24 cellular contexts compared by ENCODE assay signal in the genomic region with DNA sequence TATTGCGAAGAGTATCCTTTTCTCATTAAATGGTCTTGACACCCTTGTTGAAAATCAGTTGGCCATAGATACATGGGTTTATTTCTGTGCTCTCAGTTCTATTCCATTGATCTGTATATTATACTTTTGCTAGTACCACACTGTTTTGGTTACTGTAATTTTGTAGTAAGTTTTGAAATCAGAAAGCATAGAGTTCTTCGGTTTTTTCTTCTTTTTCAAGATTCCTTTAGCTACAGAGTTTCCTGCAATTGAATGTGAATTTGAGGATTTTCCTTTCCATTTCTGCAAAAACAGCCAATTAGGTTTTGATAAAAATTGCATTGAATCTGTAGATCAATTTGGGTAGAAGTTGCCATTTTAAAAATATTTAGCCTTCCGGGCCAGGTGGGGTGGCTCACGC.
"Had no signal": no experiment of that assay in that cellular context is flagged by ENCODE, and none has a peak within 500 bp of the region (broad histone marks: within the 10 kb centered on the region; RNA-seq: fewer than 3 reads in every experiment).

No MANE protein-coding gene starts in this region.

- H3K4me1 ChIP-seq: esophagus squamous epithelium, gastrocnemius medialis, left lung, lower lobe of right lung had no signal

- H3K27ac ChIP-seq: coronary artery, dorsolateral prefrontal cortex, esophagus squamous epithelium, gastrocnemius medialis, heart right ventricle, left lung, lower lobe of right lung had no signal

- H3K27me3 Mint-ChIP-seq: naive B cell had no signal

- ATAC-seq: gastrocnemius medialis, heart right ventricle, left cardiac atrium, left lung, left ventricle myocardium superior, lower lobe of right lung, mucosa of descending colon had no signal

- DNase-seq: dermis blood vessel endothelial cell; dorsolateral prefrontal cortex; effector CD4-positive, alpha-beta T cell; effector memory CD4-positive, alpha-beta T cell; esophagus squamous epithelium; foreskin fibroblast; foreskin melanocyte; gastrocnemius medialis; glutamatergic neuron; head of caudate nucleus; heart right ventricle; hippocampal formation; left cardiac atrium; left lung; left ventricle myocardium superior; lower lobe of right lung; mesenchymal stem cell; mucosa of descending colon; naive B cell had no signal

- H3K27ac Mint-ChIP-seq: mesothelial cell of epicardium, naive B cell had no signal

- H3K4me3 ChIP-seq: coronary artery, dorsolateral prefrontal cortex, esophagus squamous epithelium, gastrocnemius medialis, heart right ventricle, left lung, lower lobe of right lung, mucosa of descending colon had no signal

- H3K4me3 Mint-ChIP-seq: mesothelial cell of epicardium, naive B cell had no signal

- FAIRE-seq: colon, endometrium, endothelial cell of umbilical vein had no signal
